Comparison of ENCODE assay signal across 22 cellular contexts in the genomic region with DNA sequence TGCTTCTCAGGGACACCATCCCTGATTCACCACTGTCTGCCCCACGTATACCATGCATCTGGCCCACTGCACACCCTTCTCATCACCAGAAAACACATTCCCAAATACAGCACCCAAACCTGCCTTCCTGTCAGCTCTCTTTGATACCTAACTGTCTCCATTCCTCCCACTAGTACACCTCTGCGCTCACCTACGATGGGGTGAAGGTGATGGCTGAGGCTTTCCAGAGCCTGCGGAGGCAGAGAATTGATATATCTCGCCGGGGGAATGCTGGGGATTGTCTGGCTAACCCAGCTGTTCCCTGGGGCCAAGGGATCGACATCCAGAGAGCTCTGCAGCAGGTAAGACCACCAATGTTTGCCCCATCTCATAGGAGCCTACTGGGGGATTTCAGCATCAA.
"Had no signal": no experiment of that assay in that cellular context is flagged by ENCODE, and none has a peak within 500 bp of the region (broad histone marks: within the 10 kb centered on the region; RNA-seq: fewer than 3 reads in every experiment).

No MANE protein-coding gene starts in this region.

- H3K4me1 ChIP-seq: neural progenitor cell, pancreas, prostate gland, right lobe of liver, sigmoid colon, stomach, tibial artery, transverse colon, upper lobe of right lung, uterus had no signal

- H3K9me3 ChIP-seq: neutrophil, pancreas, prostate gland, right lobe of liver, sigmoid colon, stomach, tibial artery, transverse colon, upper lobe of right lung, uterus had no signal

- H3K4me3 ChIP-seq: neural progenitor cell, pancreas, prostate gland, right lobe of liver, sigmoid colon, stomach, tibial artery, transverse colon, upper lobe of right lung, uterus had no signal

- ATAC-seq: naive thymus-derived CD4-positive, alpha-beta T cell; natural killer cell; pancreas; right cardiac atrium; right lobe of liver; stimulated activated effector memory CD8-positive, alpha-beta T cell treated with anti-CD3 and anti-CD28 coated beads, Interleukin-12 subunit alpha, Interleukin-12 subunit beta, amount 100 ng/mL, for 72 hours; stimulated activated naive B cell treated with anti-CD40 and anti-IgM and Interleukin-4, amounts not matched to agents 10 μg/mL and 1 μg/mL and 100 μg/mL, for 72 hours; upper lobe of right lung had no signal

- H3K27ac ChIP-seq: neural progenitor cell, neutrophil, pancreas, prostate gland, right lobe of liver, sigmoid colon, stomach, tibial artery, transverse colon, upper lobe of right lung, uterus had no signal

- H3K27me3 ChIP-seq: neural progenitor cell, neutrophil, pancreas, right lobe of liver, sigmoid colon, stomach, tibial artery, transverse colon, upper lobe of right lung, uterus had no signal

- DNase-seq: naive thymus-derived CD4-positive, alpha-beta T cell; natural killer cell; pancreas; right cardiac atrium; right lobe of liver; sigmoid colon; small intestine; stimulated activated CD4-positive, alpha-beta T cell treated with anti-CD3 and anti-CD28 coated beads, Interleukin-15, amount 100 ng/mL, for 24 hours; stimulated activated CD4-positive, alpha-beta T cell treated with anti-CD3 and anti-CD28 coated beads, Interleukin-2, amount 100 ng/mL, for 24 hours; stimulated activated CD4-positive, alpha-beta T cell treated with anti-CD3 and anti-CD28 coated beads, Interleukin-2, amount 100 ng/mL, for 48 hours; stimulated activated CD4-positive, alpha-beta T cell treated with anti-CD3 and anti-CD28 coated beads, Interleukin-4, amount 100 ng/mL, for 24 hours; stimulated activated naive B cell treated with anti-CD40 and anti-IgM and Interleukin-4, amounts not matched to agents 10 μg/mL and 1 μg/mL and 100 μg/mL, for 72 hours; stimulated activated naive CD4-positive, alpha-beta T cell treated with Interleukin-2 at 50 U/mL for 16 hours; stomach; tibial artery; transverse colon; upper lobe of right lung; uterus had no signal

- H3K36me3 ChIP-seq: neural progenitor cell, neutrophil, pancreas, prostate gland, right lobe of liver, sigmoid colon, stomach, tibial artery, transverse colon, upper lobe of right lung, uterus had no signal
